ENCODE assay signal across 15 cellular contexts in genomic region chr1:113053344-113054138, GRCh38.
"Had no signal": no experiment of that assay in that cellular context is flagged by ENCODE, and none has a peak within 500 bp of the region (broad histone marks: within the 10 kb centered on the region; RNA-seq: fewer than 3 reads in every experiment).

No MANE protein-coding gene starts in this region.

- ATAC-seq: activated CD8-positive, alpha-beta memory T cell treated with anti-CD3 and anti-CD28 coated beads, Interleukin-2, amount 10 ng/mL, durations not matched to agents 7 days and 5 days; esophagus mucosa; psoas muscle; sciatic nerve had no signal

- H3K4me3 ChIP-seq: dorsolateral prefrontal cortex, psoas muscle, spleen, stomach, thoracic aorta had no signal

- H3K27ac Mint-ChIP-seq: activated CD4-positive, alpha-beta memory T cell treated with anti-CD3 and anti-CD28 coated beads for 36 hours; activated CD8-positive, alpha-beta memory T cell treated with anti-CD3 and anti-CD28 coated beads, Interleukin-2, amount 10 ng/mL, durations not matched to agents 7 days and 5 days; activated naive CD4-positive, alpha-beta T cell treated with anti-CD3 and anti-CD28 coated beads, Interleukin-2, amount 10 ng/mL, durations not matched to agents 7 days and 5 days had no signal

- H3K9me3 ChIP-seq: psoas muscle, spleen, stomach, thoracic aorta had no signal

- H3K36me3 ChIP-seq: spleen, stomach, thoracic aorta had no signal

- H3K27me3 ChIP-seq: dorsolateral prefrontal cortex, spleen, stomach had no signal

- H3K27me3 Mint-ChIP-seq: activated CD4-positive, alpha-beta memory T cell treated with anti-CD3 and anti-CD28 coated beads for 36 hours; activated CD8-positive, alpha-beta memory T cell treated with anti-CD3 and anti-CD28 coated beads, Interleukin-2, amount 10 ng/mL, durations not matched to agents 7 days and 5 days; activated naive CD4-positive, alpha-beta T cell treated with anti-CD3 and anti-CD28 coated beads, Interleukin-2, amount 10 ng/mL, durations not matched to agents 7 days and 5 days had no signal

- H3K4me1 ChIP-seq: psoas muscle had no signal

- H3K36me3 Mint-ChIP-seq: activated CD4-positive, alpha-beta memory T cell treated with anti-CD3 and anti-CD28 coated beads for 36 hours; activated CD8-positive, alpha-beta memory T cell treated with anti-CD3 and anti-CD28 coated beads, Interleukin-2, amount 10 ng/mL, durations not matched to agents 7 days and 5 days; activated naive CD4-positive, alpha-beta T cell treated with anti-CD3 and anti-CD28 coated beads, Interleukin-2, amount 10 ng/mL, durations not matched to agents 7 days and 5 days had no signal

- H3K4me3 Mint-ChIP-seq: activated CD4-positive, alpha-beta memory T cell treated with anti-CD3 and anti-CD28 coated beads for 36 hours; activated CD8-positive, alpha-beta memory T cell treated with anti-CD3 and anti-CD28 coated beads, Interleukin-2, amount 10 ng/mL, durations not matched to agents 7 days and 5 days; activated naive CD4-positive, alpha-beta T cell treated with anti-CD3 and anti-CD28 coated beads, Interleukin-2, amount 10 ng/mL, durations not matched to agents 7 days and 5 days; neural crest cell had no signal

- H3K27ac ChIP-seq: dorsolateral prefrontal cortex, psoas muscle, stomach, thoracic aorta had no signal

- DNase-seq: activated CD4-positive, alpha-beta memory T cell treated with anti-CD3 and anti-CD28 coated beads for 36 hours; activated CD8-positive, alpha-beta memory T cell treated with anti-CD3 and anti-CD28 coated beads, Interleukin-2, amount 10 ng/mL, durations not matched to agents 7 days and 5 days; activated naive CD4-positive, alpha-beta T cell treated with anti-CD3 and anti-CD28 coated beads, Interleukin-2, amount 10 ng/mL, durations not matched to agents 7 days and 5 days; activated T-cell treated with anti-CD3 and anti-CD28 coated beads, Interleukin-2, amount 50 U/mL, for 1 hour; dorsolateral prefrontal cortex; kidney glomerular epithelial cell; mesendoderm; spleen; stomach; T-helper 9 cell had no signal

- H3K9me3 Mint-ChIP-seq: activated CD4-positive, alpha-beta memory T cell treated with anti-CD3 and anti-CD28 coated beads for 36 hours; activated naive CD4-positive, alpha-beta T cell treated with anti-CD3 and anti-CD28 coated beads, Interleukin-2, amount 10 ng/mL, durations not matched to agents 7 days and 5 days; neural crest cell had no signal
